ENCODE assay signal across 15 cellular contexts in the genomic region with DNA sequence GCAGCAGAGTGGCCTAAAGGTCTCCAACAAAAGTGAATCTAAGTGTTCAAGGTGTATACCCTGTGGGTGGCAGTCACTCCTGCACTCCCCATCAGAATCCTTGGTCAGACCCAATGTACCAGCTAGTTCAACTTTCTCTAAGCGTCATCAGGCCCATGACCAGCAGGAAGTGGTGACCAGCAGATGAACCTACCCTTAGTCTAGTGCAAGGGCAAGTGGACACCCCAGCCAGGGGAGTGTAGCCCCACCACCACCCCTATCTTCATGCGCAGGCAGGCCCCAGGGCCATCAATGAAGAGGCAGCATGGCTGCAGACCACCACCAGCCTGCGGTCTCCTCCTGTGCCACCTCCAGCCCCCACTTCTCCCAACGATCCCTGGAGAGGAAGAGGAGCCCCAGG.
"Had no signal": no experiment of that assay in that cellular context is flagged by ENCODE, and none has a peak within 500 bp of the region (broad histone marks: within the 10 kb centered on the region; RNA-seq: fewer than 3 reads in every experiment).

No MANE protein-coding gene starts in this region.

- DNase-seq: activated CD4-positive, alpha-beta T cell treated with anti-CD3 and anti-CD28 coated beads, Interleukin-2, amount 10 ng/mL, durations not matched to agents 7 days and 5 days; activated CD4-positive, CD25-positive, alpha-beta regulatory T cell; activated CD8-positive, alpha-beta memory T cell treated with anti-CD3 and anti-CD28 coated beads for 24 hours; activated naive CD4-positive, alpha-beta T cell treated with anti-CD3 and anti-CD28 coated beads, Interleukin-2, amount 10 ng/mL, durations not matched to agents 7 days and 5 days; body of pancreas; midbrain; stimulated activated CD4-positive, alpha-beta T cell treated with anti-CD3 and anti-CD28 coated beads, Interleukin-4, amount 100 ng/mL, for 1 hour; stimulated activated CD8-positive, alpha-beta memory T cell treated with anti-CD3 and anti-CD28 coated beads, Interleukin-4, amount 100 ng/mL, for 48 hours had no signal

- H3K9me3 ChIP-seq: body of pancreas, prostate gland, vagina had no signal

- H3K27me3 ChIP-seq: body of pancreas, vagina had no signal

- H3K27ac Mint-ChIP-seq: activated CD4-positive, alpha-beta T cell treated with anti-CD3 and anti-CD28 coated beads, Interleukin-2, amount 10 ng/mL, durations not matched to agents 7 days and 5 days; activated naive CD4-positive, alpha-beta T cell treated with anti-CD3 and anti-CD28 coated beads, Interleukin-2, amount 10 ng/mL, durations not matched to agents 7 days and 5 days; activated T-helper 17 cell treated with anti-CD3 and anti-CD28 coated beads, Interleukin-2, amount 50 U/mL, for 72 hours; stimulated activated naive CD8-positive, alpha-beta T cell treated with anti-CD3 and anti-CD28 coated beads, Interleukin-15, Interleukin-2, amounts not matched to agents 100 ng/mL and 50 ng/mL, for 24 hours; T-helper 1 cell treated with Interleukin-12 subunit alpha and Interleukin-12 subunit beta and Interleukin-4 antibody, amounts not matched to agents 30 μg/mL and 1 μg/mL, for 36 hours had no signal

- H3K36me3 ChIP-seq: prostate gland, vagina had no signal

- H3K4me1 Mint-ChIP-seq: activated naive CD4-positive, alpha-beta T cell treated with anti-CD3 and anti-CD28 coated beads, Interleukin-2, amount 10 ng/mL, durations not matched to agents 7 days and 5 days; activated T-helper 17 cell treated with anti-CD3 and anti-CD28 coated beads, Interleukin-2, amount 50 U/mL, for 72 hours had no signal

- H3K4me1 ChIP-seq: body of pancreas, prostate gland, vagina had no signal

- H3K4me3 Mint-ChIP-seq: activated CD4-positive, alpha-beta T cell treated with anti-CD3 and anti-CD28 coated beads, Interleukin-2, amount 10 ng/mL, durations not matched to agents 7 days and 5 days; activated naive CD4-positive, alpha-beta T cell treated with anti-CD3 and anti-CD28 coated beads, Interleukin-2, amount 10 ng/mL, durations not matched to agents 7 days and 5 days; activated T-helper 17 cell treated with anti-CD3 and anti-CD28 coated beads, Interleukin-2, amount 50 U/mL, for 72 hours; stimulated activated naive CD8-positive, alpha-beta T cell treated with anti-CD3 and anti-CD28 coated beads, Interleukin-15, Interleukin-2, amounts not matched to agents 100 ng/mL and 50 ng/mL, for 24 hours; T-helper 1 cell treated with Interleukin-12 subunit alpha and Interleukin-12 subunit beta and Interleukin-4 antibody, amounts not matched to agents 30 μg/mL and 1 μg/mL, for 36 hours had no signal

- H3K9me3 Mint-ChIP-seq: activated CD4-positive, alpha-beta T cell treated with anti-CD3 and anti-CD28 coated beads, Interleukin-2, amount 10 ng/mL, durations not matched to agents 7 days and 5 days; activated naive CD4-positive, alpha-beta T cell treated with anti-CD3 and anti-CD28 coated beads, Interleukin-2, amount 10 ng/mL, durations not matched to agents 7 days and 5 days; activated T-helper 17 cell treated with anti-CD3 and anti-CD28 coated beads, Interleukin-2, amount 50 U/mL, for 72 hours; stimulated activated naive CD8-positive, alpha-beta T cell treated with anti-CD3 and anti-CD28 coated beads, Interleukin-15, Interleukin-2, amounts not matched to agents 100 ng/mL and 50 ng/mL, for 24 hours; T-helper 1 cell treated with Interleukin-12 subunit alpha and Interleukin-12 subunit beta and Interleukin-4 antibody, amounts not matched to agents 30 μg/mL and 1 μg/mL, for 36 hours had no signal

- H3K36me3 Mint-ChIP-seq: activated naive CD4-positive, alpha-beta T cell treated with anti-CD3 and anti-CD28 coated beads, Interleukin-2, amount 10 ng/mL, durations not matched to agents 7 days and 5 days had no signal

- ATAC-seq: activated T-helper 17 cell treated with anti-CD3 and anti-CD28 coated beads, Interleukin-2, amount 50 U/mL, for 72 hours; body of pancreas had no signal

- H3K27ac ChIP-seq: body of pancreas, prostate gland, SK-N-MC had no signal

- H3K4me3 ChIP-seq: body of pancreas, lung, prostate gland, SK-N-MC, vagina had no signal
